1 cellular context compared by ENCODE assay signal in genomic region chr20:44203161-44203560, GRCh38.
TF ChIP-seq lines count a peak whose summit lies in the region.

No MANE protein-coding gene starts in this region.

TF ChIP-seq in endothelial cell of umbilical vein, 7 proteins besides CTCF, POLR2A, EP300 and RAD21 (continued from another document):
- TF ChIP-seq MYC (IDR thresholded peaks at IDR 0.05; ENCODE audit: low read depth, low read length) (no peak), EZH2 (IDR thresholded peaks at IDR 0.05; ENCODE audit: borderline replicate concordance, low read depth, low read length, severe bottlenecking) (no peak)
